18 cellular contexts compared by ENCODE assay signal in the genomic region with DNA sequence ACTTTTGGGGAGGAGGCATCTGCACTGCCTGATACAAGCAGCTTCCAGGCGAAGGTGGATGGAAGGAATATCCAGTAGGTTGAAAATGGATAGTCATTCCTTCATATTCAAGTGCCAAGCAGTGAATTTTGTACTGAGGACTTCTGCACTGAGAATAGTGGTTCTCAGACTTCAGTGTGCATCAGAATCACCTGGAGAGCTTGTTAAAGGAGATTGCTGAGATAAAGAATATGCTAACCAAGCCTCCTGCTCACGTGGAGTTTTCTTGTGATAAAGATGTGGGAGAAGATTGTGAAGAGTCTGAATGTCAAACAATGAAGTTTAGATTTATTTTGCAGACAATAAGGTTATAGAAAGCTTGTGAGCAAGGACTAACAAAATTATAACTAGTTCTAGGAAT.
DNase-seq lines count a peak whose midpoint lies in the region; ATAC-seq, FAIRE-seq and TF ChIP-seq lines count a peak whose summit lies in the region.
"Had no signal": no experiment of that assay in that cellular context is flagged by ENCODE, and none has a peak within 500 bp of the region (broad histone marks: within the 10 kb centered on the region; RNA-seq: fewer than 3 reads in every experiment).

No MANE protein-coding gene starts in this region.

- H3K9me3 ChIP-seq in astrocyte (ENCODE audit: insufficient read depth, low read depth, low read length) (no peaks in the 10 kb centered on the region), neuron (ENCODE audit: low read length) (no peaks in the 10 kb centered on the region), testis (no peaks in the 10 kb centered on the region)
- H3K9me3 ChIP-seq: heart right ventricle, SJSA1 had no signal

- H3K36me3 ChIP-seq in astrocyte (ENCODE audit: insufficient read depth, low read length) (no peaks in the 10 kb centered on the region), neuron (ENCODE audit: insufficient read depth, low read length) (no peaks in the 10 kb centered on the region), testis (ENCODE audit: low read depth, missing control alignments) (no peaks in the 10 kb centered on the region)
- H3K36me3 ChIP-seq: heart right ventricle, SJSA1 had no signal

- no peaks in the 10 kb centered on the region for H4K20me1 ChIP-seq in astrocyte (ENCODE audit: insufficient read depth, low read length)

- H3K4me3 ChIP-seq in NB4 (ENCODE audit: low read depth, low read length): peak overlapping the region; percentile 2
- no peak overlapping the region for H3K4me3 ChIP-seq in astrocyte (ENCODE audit: insufficient read depth, low read depth, low read length)
- H3K4me3 ChIP-seq in neuron (ENCODE audit: low read length): peak overlapping the region; percentile 60
- H3K4me3 ChIP-seq in testis: no peak overlapping the region
- H3K4me3 ChIP-seq: SJSA1 had no signal

- TF ChIP-seq CTCF in NB4 (IDR thresholded peaks at IDR 0.05; ENCODE audit: low read depth, low read length) (no peak), astrocyte (IDR thresholded peaks at IDR 0.05; ENCODE audit: insufficient read depth, low read depth, low read length) (no peak), testis (IDR thresholded peaks at IDR 0.05) (no peak)

- no peaks in the 10 kb centered on the region for H3K27me3 ChIP-seq in astrocyte (ENCODE audit: insufficient read depth, low read length)
- no peaks in the 10 kb centered on the region for H3K27me3 ChIP-seq in neuron (ENCODE audit: insufficient read depth, low read length)
- no peaks in the 10 kb centered on the region for H3K27me3 ChIP-seq in testis
- H3K27me3 ChIP-seq: SJSA1 had no signal

- no peak for DNase-seq in GM12891 (ENCODE audit: insufficient read length, low spot score)
- no peak for DNase-seq in NB4 (ENCODE audit: low read depth)
- no peak for DNase-seq in astrocyte (ENCODE audit: low read depth)
- no peak for DNase-seq in testis
- no peak for DNase-seq in nucleus accumbens (lab: John Stamatoyannopoulos, UW)
- DNase-seq: activated CD4-positive, CD25-positive, alpha-beta regulatory T cell; activated effector memory CD4-positive, alpha-beta T cell treated with Interleukin-2 at 50 U/mL for 16 hours; CD8-positive, alpha-beta T cell; GDM1; heart right ventricle; naive thymus-derived CD8-positive, alpha-beta T cell; NCI-H2107 had no signal

- H3K27ac ChIP-seq in astrocyte (ENCODE audit: low read depth, low read length) (no peak overlapping the region), testis (no peak overlapping the region)
- H3K27ac ChIP-seq: SJSA1 had no signal

- no peak overlapping the region for H2AFZ ChIP-seq in astrocyte (ENCODE audit: low read depth, low read length)
- no peak overlapping the region for H2AFZ ChIP-seq in neuron (ENCODE audit: low read depth, low read length)

- H3K27ac Mint-ChIP-seq in astrocyte (ENCODE audit: unreplicated experiment): no peak overlapping the region

- H3K4me3 Mint-ChIP-seq in astrocyte (ENCODE audit: unreplicated experiment): peak overlapping the region; percentile 2

- H3K9ac ChIP-seq in astrocyte (ENCODE audit: low read length): no peak overlapping the region

- H3K4me1 ChIP-seq in astrocyte (ENCODE audit: insufficient read depth, low read length) (peaks cover 20% of the 10 kb centered on the region), neuron (ENCODE audit: insufficient read depth, low read length) (peaks cover 10% of the 10 kb centered on the region), testis (no peaks in the 10 kb centered on the region)

- intact Hi-C loops in testis (cut with DNase I; ENCODE audit: low total_unique reads): no loop called here

- H3K36me3 Mint-ChIP-seq in astrocyte (ENCODE audit: low read depth, unreplicated experiment): no peaks in the 10 kb centered on the region
- H3K36me3 Mint-ChIP-seq: naive thymus-derived CD8-positive, alpha-beta T cell had no signal

- peak overlapping the region; percentile 87 for H3K4me2 ChIP-seq in astrocyte (ENCODE audit: low read length)

- H3K27me3 Mint-ChIP-seq in astrocyte (ENCODE audit: low read depth, unreplicated experiment): no peaks in the 10 kb centered on the region
- H3K27me3 Mint-ChIP-seq: central memory CD8-positive, alpha-beta T cell had no signal

- ATAC-seq in GM19023 (IDR thresholded peaks at IDR 0.05; ENCODE audit: unreplicated experiment): no peak
- ATAC-seq: CD8-positive, alpha-beta T cell; HCT116; heart right ventricle; left lobe of liver; naive thymus-derived CD8-positive, alpha-beta T cell had no signal

- WGBS in testis, 2 donors: 69 to 89% methylated on average over 2 of the region's 2 CpGs

- peaks cover 2% of the 10 kb centered on the region for H3K9me3 Mint-ChIP-seq in astrocyte (ENCODE audit: unreplicated experiment)
- H3K9me3 Mint-ChIP-seq: CD8-positive, alpha-beta T cell; central memory CD8-positive, alpha-beta T cell had no signal

- no peak for TF ChIP-seq POLR2A in GM12891 (IDR thresholded peaks at IDR 0.05; ENCODE audit: low read depth, low read length)
- TF ChIP-seq POLR2A in NB4 (IDR thresholded peaks at IDR 0.05; ENCODE audit: extremely low read depth, insufficient read length): no peak
- TF ChIP-seq POLR2A in testis (IDR thresholded peaks at IDR 0.05): no peak

- peak; percentile 56 for FAIRE-seq in GM12891 (lab: Jason Lieb, UNC)
- FAIRE-seq in astrocyte (lab: Jason Lieb, UNC): no peak

- no peaks in the 10 kb centered on the region for H3K4me1 Mint-ChIP-seq in astrocyte (ENCODE audit: low read depth, unreplicated experiment)

- no peaks in the 10 kb centered on the region for H3K79me2 ChIP-seq in astrocyte (ENCODE audit: insufficient read depth, low read length)

TF ChIP-seq in GM12891, 5 proteins besides CTCF, POLR2A, EP300 and RAD21:
- no peak for TF ChIP-seq POLR2AphosphoS5 (IDR thresholded peaks at IDR 0.05; ENCODE audit: low read depth, low read length)
- no peak for TF ChIP-seq SPI1 (IDR thresholded peaks at IDR 0.05; ENCODE audit: low read depth, low read length)
- no peak for TF ChIP-seq PAX5 (IDR thresholded peaks at IDR 0.05; ENCODE audit: insufficient read depth, low read length, severe bottlenecking)
- TF ChIP-seq POU2F2 (IDR thresholded peaks at IDR 0.05; ENCODE audit: low read depth, low read length): no peak
- no peak for TF ChIP-seq TAF1 (IDR thresholded peaks at IDR 0.05; ENCODE audit: low read depth, low read length)

Comparison
In these comparisons a context has a peak if more than half of its experiments do, and no peak if none do; other contexts are left out.
1. H3K4me3 ChIP-seq: peak in NB4 (single experiment) and neuron (single experiment); none in astrocyte (single experiment) and testis (0 of 2).